ENCODE assay signal across 8 cellular contexts in the genomic region with DNA sequence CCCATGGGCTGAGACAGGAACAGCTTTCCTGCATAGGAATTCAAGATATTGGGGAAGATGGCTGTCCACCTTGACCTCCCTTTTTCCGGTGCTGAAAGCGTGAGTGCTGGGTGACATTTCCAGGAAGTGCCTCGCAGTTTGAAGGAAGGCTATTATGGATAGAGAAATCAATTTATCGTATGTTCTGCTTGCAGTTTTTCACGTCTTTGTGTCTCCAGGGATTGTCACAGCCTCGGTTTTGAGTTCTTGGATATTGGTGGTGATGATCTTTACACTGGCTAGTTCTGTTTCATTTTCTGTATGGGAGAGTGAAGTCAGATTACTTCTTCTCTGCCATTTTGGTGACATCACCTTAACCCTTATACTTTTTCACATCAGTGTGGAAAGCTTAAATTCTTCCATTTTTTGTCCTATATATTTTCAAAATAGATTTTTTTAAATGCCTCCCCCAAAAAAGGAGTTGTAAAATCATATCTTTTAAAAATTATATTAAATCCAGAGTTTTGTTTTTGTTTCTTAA.
DNase-seq lines count a peak whose midpoint lies in the region; ATAC-seq and FAIRE-seq lines count a peak whose summit lies in the region.

No MANE protein-coding gene starts in this region.

- H3K9me3 Mint-ChIP-seq in activated naive CD8-positive, alpha-beta T cell treated with anti-CD3 and anti-CD28 coated beads, Interleukin-2, amount 50 U/mL, for 24 hours, result peaks cover 5% of the 10 kb centered on the region

- no peak for FAIRE-seq in HTR-8/SVneo (lab: Jason Lieb, UNC)

- no peaks in the 10 kb centered on the region for H4K20me1 ChIP-seq in BLaER1

- peak overlapping the region; percentile 8; the same call in 1 of the 2 replicates for H3K9ac ChIP-seq in BLaER1

- H3K36me3 Mint-ChIP-seq in activated naive CD8-positive, alpha-beta T cell treated with anti-CD3 and anti-CD28 coated beads, Interleukin-2, amount 50 U/mL, for 24 hours (ENCODE audit: low read depth), result no peaks in the 10 kb centered on the region

- peak overlapping the region; percentile 76 for H3K4me3 Mint-ChIP-seq in activated naive CD8-positive, alpha-beta T cell treated with anti-CD3 and anti-CD28 coated beads, Interleukin-2, amount 50 U/mL, for 24 hours

- peaks cover 7% of the 10 kb centered on the region for H3K4me1 Mint-ChIP-seq in activated naive CD8-positive, alpha-beta T cell treated with anti-CD3 and anti-CD28 coated beads, Interleukin-2, amount 50 U/mL, for 24 hours

- H3K4me1 ChIP-seq in BLaER1, result peaks cover 11% of the 10 kb centered on the region

- ATAC-seq in GM19035 (IDR thresholded peaks at IDR 0.05; ENCODE audit: unreplicated experiment), result peak; percentile 67
- ATAC-seq in HG03095 (IDR thresholded peaks at IDR 0.05; ENCODE audit: unreplicated experiment), result peak; percentile 49
- ATAC-seq in activated naive CD8-positive, alpha-beta T cell treated with anti-CD3 and anti-CD28 coated beads, Interleukin-2, amount 50 U/mL, for 24 hours, result peak; percentile 43

- H3K4me3 ChIP-seq in BLaER1, result peak overlapping the region; percentile 59

- no peak overlapping the region for H3K27ac ChIP-seq in BLaER1

- no peaks in the 10 kb centered on the region for H3K27me3 ChIP-seq in BLaER1

- H3K9me3 ChIP-seq in BLaER1, result peaks cover 9% of the 10 kb centered on the region

- no peak for DNase-seq in activated naive CD8-positive, alpha-beta T cell treated with anti-CD3 and anti-CD28 coated beads, Interleukin-2, amount 50 U/mL, for 24 hours
- no peak for DNase-seq in HTR-8/SVneo (ENCODE audit: insufficient read length, low spot score)
- no peak for DNase-seq in effector CD8-positive, alpha-beta T cell (lab: John Stamatoyannopoulos, UW)
- DNase-seq in MV-4-11 (lab: John Stamatoyannopoulos, UW), result no peak
- DNase-seq in NCI-H2171 treated with DMSO at 0.1 percent for 48 hours (lab: John Stamatoyannopoulos, UW), result no peak

- no peaks in the 10 kb centered on the region for H3K27me3 Mint-ChIP-seq in activated naive CD8-positive, alpha-beta T cell treated with anti-CD3 and anti-CD28 coated beads, Interleukin-2, amount 50 U/mL, for 24 hours

- peak overlapping the region; percentile 74 for H3K4me2 ChIP-seq in BLaER1

- peak overlapping the region; percentile 61 for H3K27ac Mint-ChIP-seq in activated naive CD8-positive, alpha-beta T cell treated with anti-CD3 and anti-CD28 coated beads, Interleukin-2, amount 50 U/mL, for 24 hours

- no peaks in the 10 kb centered on the region for H3K36me3 ChIP-seq in BLaER1
